In genomic region chr9:109101202-109101595, GRCh38 we compare ENCODE assay signal across 11 cellular contexts. TPM values are rescaled to one million over a fixed set of nuclear protein-coding genes. Genes with fewer than 3 reads are reported as not detected.
DNase-seq lines count a peak whose midpoint lies in the region; ATAC-seq and TF ChIP-seq lines count a peak whose summit lies in the region.
"Had no signal": no experiment of that assay in that cellular context is flagged by ENCODE, and none has a peak within 500 bp of the region (broad histone marks: within the 10 kb centered on the region; RNA-seq: fewer than 3 reads in every experiment).

No MANE protein-coding gene starts in this region.

- H3K36me3 ChIP-seq in thoracic aorta = no peaks in the 10 kb centered on the region

- H3K27me3 Mint-ChIP-seq in activated T-cell treated with anti-CD3 and anti-CD28 coated beads, Interleukin-2, amount 50 U/mL, for 72 hours (ENCODE audit: low read depth) = no peaks in the 10 kb centered on the region
- no peaks in the 10 kb centered on the region for H3K27me3 Mint-ChIP-seq in activated T-helper 17 cell treated with anti-CD3 and anti-CD28 coated beads, Interleukin-2, amount 50 U/mL, for 72 hours

- H3K27ac Mint-ChIP-seq in activated T-cell treated with anti-CD3 and anti-CD28 coated beads, Interleukin-2, amount 50 U/mL, for 72 hours = peak overlapping the region; percentile 34
- peak overlapping the region; percentile 64 for H3K27ac Mint-ChIP-seq in activated T-helper 17 cell treated with anti-CD3 and anti-CD28 coated beads, Interleukin-2, amount 50 U/mL, for 72 hours

- H3K9me3 Mint-ChIP-seq in activated T-cell treated with anti-CD3 and anti-CD28 coated beads, Interleukin-2, amount 50 U/mL, for 72 hours = peaks cover 2 to 3% of the 10 kb centered on the region in 2 donors
- H3K9me3 Mint-ChIP-seq in activated T-helper 17 cell treated with anti-CD3 and anti-CD28 coated beads, Interleukin-2, amount 50 U/mL, for 72 hours = peaks cover 3% of the 10 kb centered on the region

- H3K4me3 Mint-ChIP-seq in activated T-cell treated with anti-CD3 and anti-CD28 coated beads, Interleukin-2, amount 50 U/mL, for 72 hours = peak overlapping the region; percentile 64 to 80
- peak overlapping the region; percentile 54 for H3K4me3 Mint-ChIP-seq in activated T-helper 17 cell treated with anti-CD3 and anti-CD28 coated beads, Interleukin-2, amount 50 U/mL, for 72 hours

- peak; percentile 53 to 60 for ATAC-seq in activated T-cell treated with anti-CD3 and anti-CD28 coated beads, Interleukin-2, amount 50 U/mL, for 72 hours (replicated peaks in 1 of 2)
- peak; percentile 49 for ATAC-seq in activated T-helper 17 cell treated with anti-CD3 and anti-CD28 coated beads, Interleukin-2, amount 50 U/mL, for 72 hours (replicated peaks)
- ATAC-seq in thoracic aorta (ENCODE audit: insufficient number of reproducible peaks, low FRiP score, low read depth) = no peak
- no peak for ATAC-seq in GM21423 (IDR thresholded peaks at IDR 0.05; ENCODE audit: unreplicated experiment)
- ATAC-seq: K562 had no signal

- H3K36me3 Mint-ChIP-seq in activated T-cell treated with anti-CD3 and anti-CD28 coated beads, Interleukin-2, amount 50 U/mL, for 72 hours (ENCODE audit: insufficient read depth in 2 of 2) = peaks cover 15 to 30% of the 10 kb centered on the region in 2 donors
- peaks cover 40% of the 10 kb centered on the region for H3K36me3 Mint-ChIP-seq in activated T-helper 17 cell treated with anti-CD3 and anti-CD28 coated beads, Interleukin-2, amount 50 U/mL, for 72 hours (ENCODE audit: low read depth)

- H3K4me1 ChIP-seq in thoracic aorta (ENCODE audit: control insufficient read depth in 1 of 2, low read depth in 2 of 2) = peaks cover 40 to 69% of the 10 kb centered on the region in 2 donors

- DNase-seq in activated T-cell treated with anti-CD3 and anti-CD28 coated beads, Interleukin-2, amount 50 U/mL, for 72 hours = peak in 1 of 2 donors; percentile 17
- DNase-seq in activated T-cell treated with anti-CD3 and anti-CD28 coated beads, Interleukin-2, amount 50 U/mL, for 48 hours = no peak
- DNase-seq in lung microvascular endothelial cell (ENCODE audit: low read depth in 2 of 2) (peak; percentile 17 to 32), thoracic aorta (ENCODE audit: low spot score) (no peak), ureter (ENCODE audit: low spot score) (no peak), HuH-7.5 (ENCODE audit: low spot score) (no peak)
- DNase-seq: NCI-H345; stimulated activated CD4-positive, alpha-beta T cell treated with anti-CD3 and anti-CD28 coated beads, Interleukin-2, amount 100 ng/mL, for 48 hours had no signal

- H3K27ac ChIP-seq in thoracic aorta = peak overlapping the region; percentile 35 to 36

- peaks cover 72% of the 10 kb centered on the region for H3K4me1 Mint-ChIP-seq in activated T-cell treated with anti-CD3 and anti-CD28 coated beads, Interleukin-2, amount 50 U/mL, for 72 hours (ENCODE audit: low read depth)
- peaks cover 49% of the 10 kb centered on the region for H3K4me1 Mint-ChIP-seq in activated T-helper 17 cell treated with anti-CD3 and anti-CD28 coated beads, Interleukin-2, amount 50 U/mL, for 72 hours

- H3K9me3 ChIP-seq in thoracic aorta = no peaks in the 10 kb centered on the region

- TF ChIP-seq CTCF in thoracic aorta (IDR thresholded peaks at IDR 0.05) = no peak

- H3K27me3 ChIP-seq in thoracic aorta (replicated peaks; ENCODE audit: insufficient read depth) = no peaks in the 10 kb centered on the region

- H3K4me3 ChIP-seq in thoracic aorta = no peak overlapping the region
- H3K4me3 ChIP-seq: K562 had no signal

RNA-seq across cellular contexts. Expression of gene TMEM245, which starts 18.5 kb away (rescaled TPM):
- 10 to 100 TPM; 30.7 to 35.5 TPM for total RNA-seq in activated T-cell treated with anti-CD3 and anti-CD28 coated beads, Interleukin-2, amount 50 U/mL, for 72 hours
- 10 to 100 TPM; 19.3 to 22.3 TPM for total RNA-seq in activated T-helper 17 cell treated with anti-CD3 and anti-CD28 coated beads, Interleukin-2, amount 50 U/mL, for 72 hours
- total RNA-seq in lung microvascular endothelial cell = 50.1 and 57.7 TPM in 2 replicates
- 10 to 100 TPM; 76.5 to 95.4 TPM for total RNA-seq in thoracic aorta
- 67.7 TPM for total RNA-seq in ureter

Comparison
In these comparisons a context has a peak if more than half of its experiments do, and no peak if none do; other contexts are left out.
1. ATAC-seq: peak in activated T-cell treated with anti-CD3 and anti-CD28 coated beads, Interleukin-2, amount 50 U/mL, for 72 hours (2 of 2) and activated T-helper 17 cell treated with anti-CD3 and anti-CD28 coated beads, Interleukin-2, amount 50 U/mL, for 72 hours (single experiment); none in thoracic aorta (single experiment) and GM21423 (single experiment).
2. DNase-seq: peak in lung microvascular endothelial cell (2 of 2); none in activated T-cell treated with anti-CD3 and anti-CD28 coated beads, Interleukin-2, amount 50 U/mL, for 48 hours (0 of 2), thoracic aorta (single experiment), ureter (single experiment) and HuH-7.5 (single experiment).